In genomic region chrX:10157545-10157944, GRCh38 we compare ENCODE assay signal across 10 cellular contexts. TPM values are rescaled to one million over a fixed set of nuclear protein-coding genes. Genes with fewer than 3 reads are reported as not detected.
DNase-seq lines count a peak whose midpoint lies in the region; TF ChIP-seq lines count a peak whose summit lies in the region.
"Had no signal": no experiment of that assay in that cellular context is flagged by ENCODE, and none has a peak within 500 bp of the region (broad histone marks: within the 10 kb centered on the region; RNA-seq: fewer than 3 reads in every experiment).

No MANE protein-coding gene starts in this region.

- H3K27me3 Mint-ChIP-seq in Calu3 (ENCODE audit: unreplicated experiment) (no peaks in the 10 kb centered on the region), endothelial cell (ENCODE audit: unreplicated experiment) (peaks cover 4% of the 10 kb centered on the region)

- H3K27ac Mint-ChIP-seq in Calu3 (ENCODE audit: unreplicated experiment) (peak overlapping the region; percentile 82), endothelial cell (ENCODE audit: unreplicated experiment) (no peak overlapping the region)

- H3K27me3 ChIP-seq in OCI-LY1 (ENCODE audit: insufficient read depth, low read length) = no peaks in the 10 kb centered on the region
- no peaks in the 10 kb centered on the region for H3K27me3 ChIP-seq in neuron (ENCODE audit: insufficient read depth, low read length)
- H3K27me3 ChIP-seq in vagina = no peaks in the 10 kb centered on the region

- H3K36me3 ChIP-seq in OCI-LY1 (ENCODE audit: insufficient read depth, low read length) = no peaks in the 10 kb centered on the region
- no peaks in the 10 kb centered on the region for H3K36me3 ChIP-seq in neuron (ENCODE audit: insufficient read depth, low read length)
- no peaks in the 10 kb centered on the region for H3K36me3 ChIP-seq in vagina

- H3K9ac ChIP-seq in OCI-LY1 (ENCODE audit: low read length) = peak overlapping the region; percentile 72

- no TSS peak for BruUV-seq in Calu3 (replicated peaks; lab: Mats Ljungman, UMichigan)

- H3K4me1 Mint-ChIP-seq in Calu3 (ENCODE audit: low read depth, unreplicated experiment) = peaks cover 20% of the 10 kb centered on the region
- peaks cover 16% of the 10 kb centered on the region for H3K4me1 Mint-ChIP-seq in endothelial cell (ENCODE audit: unreplicated experiment)

- no peak for DNase-seq in Calu3
- no peak for DNase-seq in endothelial cell (ENCODE audit: low spot score)
- no peak for DNase-seq in amniotic stem cell (lab: John Stamatoyannopoulos, UW)
- DNase-seq in vagina (ENCODE audit: extremely low spot score in 2 of 2) = no peak
- DNase-seq in NOMO-1 treated with DMSO at 0.1 percent for 48 hours (lab: John Stamatoyannopoulos, UW; ENCODE audit: unreplicated experiment) = no peak
- DNase-seq in NCI-H526 treated with DMSO at 0.1 percent for 48 hours (lab: John Stamatoyannopoulos, UW) = no peak
- DNase-seq: activated CD4-positive, alpha-beta T cell treated with anti-CD3 and anti-CD28 coated beads, Interleukin-2, amount 50 U/mL, for 4 hours; CD4-positive, CD25-positive, alpha-beta regulatory T cell had no signal

- intact Hi-C loops in Calu3 (cut with micrococcal nuclease; ENCODE audit: unreplicated experiment) = loop anchor here (2.0 kb wide), 1 partner anchor 39 kb away; no protein-coding TSS in a partner anchor
- intact Hi-C loops in vagina (cut with DNase I) = no loop called here

- no peaks in the 10 kb centered on the region for H4K20me1 ChIP-seq in OCI-LY1 (ENCODE audit: insufficient read depth, low read length)

- no peaks in the 10 kb centered on the region for H3F3A ChIP-seq in OCI-LY1 (ENCODE audit: insufficient read depth, low read length)

- no peaks in the 10 kb centered on the region for H3K9me3 ChIP-seq in OCI-LY1 (ENCODE audit: low read length)
- no peaks in the 10 kb centered on the region for H3K9me3 ChIP-seq in neuron (ENCODE audit: low read length)
- no peaks in the 10 kb centered on the region for H3K9me3 ChIP-seq in vagina

- no peak for TF ChIP-seq POLR2A in vagina (IDR thresholded peaks at IDR 0.05)

- no peaks in the 10 kb centered on the region for H3K9me3 Mint-ChIP-seq in Calu3 (ENCODE audit: low read depth, unreplicated experiment)
- no peaks in the 10 kb centered on the region for H3K9me3 Mint-ChIP-seq in endothelial cell (ENCODE audit: unreplicated experiment)

- H3K27ac ChIP-seq in OCI-LY1 (ENCODE audit: low read depth, low read length, poor library complexity, severe bottlenecking) (peak overlapping the region; percentile 87), vagina (no peak overlapping the region)

- H2AFZ ChIP-seq in OCI-LY1 (ENCODE audit: low read length) (no peak overlapping the region), neuron (ENCODE audit: low read depth, low read length) (peak overlapping the region; percentile 70)

- peak overlapping the region; percentile 63 for H3K4me3 ChIP-seq in OCI-LY1 (ENCODE audit: low read depth, low read length, poor library complexity, severe bottlenecking)
- peak overlapping the region; percentile 53 for H3K4me3 ChIP-seq in neuron (ENCODE audit: low read length)
- H3K4me3 ChIP-seq in vagina = no peak overlapping the region

- H3K4me3 Mint-ChIP-seq in Calu3 (ENCODE audit: low read depth, unreplicated experiment) = peak overlapping the region; percentile 75
- peak overlapping the region; percentile 56 for H3K4me3 Mint-ChIP-seq in endothelial cell (ENCODE audit: unreplicated experiment)
- H3K4me3 Mint-ChIP-seq: CD4-positive, CD25-positive, alpha-beta regulatory T cell had no signal

- H3K79me2 ChIP-seq in OCI-LY1 (ENCODE audit: insufficient read depth, low read length) = no peaks in the 10 kb centered on the region

- peak overlapping the region; percentile 91 for H3K4me2 ChIP-seq in OCI-LY1 (ENCODE audit: low read length)

- H3K9me2 ChIP-seq in OCI-LY1 (ENCODE audit: low read depth, low read length) = no peaks in the 10 kb centered on the region

- H3K36me3 Mint-ChIP-seq in Calu3 (ENCODE audit: insufficient read depth, unreplicated experiment) = peaks cover 14% of the 10 kb centered on the region
- peaks cover 12% of the 10 kb centered on the region for H3K36me3 Mint-ChIP-seq in endothelial cell (ENCODE audit: low read depth, unreplicated experiment)
- H3K36me3 Mint-ChIP-seq: CD4-positive, CD25-positive, alpha-beta regulatory T cell had no signal

- CTCF ChIA-PET in Calu3 (lab: Charles Lee) = interaction anchor here (1.0 to 1.1 kb wide), 2 partner anchors 11 to 38 kb away, joined by 4 read pairs; no protein-coding TSS in a partner anchor

- H3K4me1 ChIP-seq in OCI-LY1 (ENCODE audit: insufficient read depth, low read length, severe bottlenecking) (peaks cover 46% of the 10 kb centered on the region), neuron (ENCODE audit: insufficient read depth, low read length) (peaks cover 15% of the 10 kb centered on the region), vagina (no peaks in the 10 kb centered on the region)

- TF ChIP-seq CTCF in Calu3 (IDR thresholded peaks at IDR 0.05; ENCODE audit: unreplicated experiment) (no peak), OCI-LY1 (IDR thresholded peaks at IDR 0.05; ENCODE audit: low read length) (no peak), endothelial cell (IDR thresholded peaks at IDR 0.05; ENCODE audit: unreplicated experiment) (no peak), vagina (IDR thresholded peaks at IDR 0.05) (no peak)

RNA-seq across cellular contexts. Expression of gene CLCN4, which starts 0.8 kb away (rescaled TPM):
- total RNA-seq in Calu3 (2022) (9.9 and 13.3 TPM in 2 replicates), endothelial cell (ENCODE audit: unreplicated experiment) (23.1 TPM), vagina (1.2 TPM)

Comparison
In these comparisons a context has a peak if more than half of its experiments do, and no peak if none do; other contexts are left out.
1. H3K4me3 ChIP-seq: peak in OCI-LY1 (single experiment) and neuron (single experiment); none in vagina (0 of 2).